8 cellular contexts compared by ENCODE assay signal in genomic region chr18:11981383-11981632, GRCh38. TPM values are rescaled to one million over a fixed set of nuclear protein-coding genes. Genes with fewer than 3 reads are reported as not detected.
DNase-seq lines count a peak whose midpoint lies in the region; ATAC-seq, FAIRE-seq and TF ChIP-seq lines count a peak whose summit lies in the region.

Gene IMPA2 (plus strand): TSS chr18:11981507. CDS start chr18:11981670, 163 bp downstream.

- TF ChIP-seq CTCF in kidney (IDR thresholded peaks at IDR 0.05; ENCODE audit: borderline replicate concordance, extremely low read depth, insufficient read depth), result no peak
- TF ChIP-seq CTCF in suprapubic skin (IDR thresholded peaks at IDR 0.05), result no peak

- WGBS in suprapubic skin, result no CpG with 5 or more reads among the region's 30 CpGs

- TF ChIP-seq EP300 in suprapubic skin (IDR thresholded peaks at IDR 0.05), result no peak

- DNase-seq in activated naive CD8-positive, alpha-beta T cell treated with anti-CD3 and anti-CD28 coated beads, Interleukin-2, amount 50 U/mL, for 24 hours, result no peak
- no peak for DNase-seq in kidney
- DNase-seq in suprapubic skin (ENCODE audit: low spot score in 2 of 2), result no peak
- DNase-seq in NCI-H526 (lab: John Stamatoyannopoulos, UW), result no peak
- DNase-seq in NCI-H2227 (lab: John Stamatoyannopoulos, UW; ENCODE audit: unreplicated experiment), result no peak
- DNase-seq in COLO829 (ENCODE audit: low spot score), result no peak

- H3K9ac ChIP-seq in kidney (ENCODE audit: low read length in 2 of 2), result peak within 1 kb of the TSS; percentile 75 to 95

- no peak for FAIRE-seq in kidney (lab: Jason Lieb, UNC)

- H3K36me3 ChIP-seq in kidney (ENCODE audit: control insufficient read depth in 1 of 2, insufficient read depth in 2 of 2, low read length in 2 of 2) (no peaks in the 10 kb centered on the region), suprapubic skin (no peaks in the 10 kb centered on the region)

- H3K4me3 ChIP-seq in kidney (ENCODE audit: low read length in 2 of 2) (peak within 1 kb of the TSS; percentile 75 to 94), suprapubic skin (peak within 1 kb of the TSS; percentile 82)

- intact Hi-C loops in kidney (cut with DNase I), result no loop called here

- H3K27ac Mint-ChIP-seq in activated naive CD8-positive, alpha-beta T cell treated with anti-CD3 and anti-CD28 coated beads, Interleukin-2, amount 50 U/mL, for 24 hours, result peak within 1 kb of the TSS; percentile 83

- no peaks in the 10 kb centered on the region for H3K9me3 Mint-ChIP-seq in activated naive CD8-positive, alpha-beta T cell treated with anti-CD3 and anti-CD28 coated beads, Interleukin-2, amount 50 U/mL, for 24 hours

- H3K4me3 Mint-ChIP-seq in activated naive CD8-positive, alpha-beta T cell treated with anti-CD3 and anti-CD28 coated beads, Interleukin-2, amount 50 U/mL, for 24 hours, result peak within 1 kb of the TSS; percentile 88

- peaks cover 3% of the 10 kb centered on the region for H3K27me3 Mint-ChIP-seq in activated naive CD8-positive, alpha-beta T cell treated with anti-CD3 and anti-CD28 coated beads, Interleukin-2, amount 50 U/mL, for 24 hours

- H3K4me1 ChIP-seq in kidney (ENCODE audit: control insufficient read depth in 1 of 2, insufficient read depth in 1 of 2, low read depth in 1 of 2, low read length in 2 of 2) (peaks cover 9 to 16% of the 10 kb centered on the region in 2 donors), suprapubic skin (peaks cover 45% of the 10 kb centered on the region)

- peak within 1 kb of the TSS; percentile 98 to 99 for H3K27ac ChIP-seq in kidney (ENCODE audit: low read depth in 2 of 2, low read length in 2 of 2)
- H3K27ac ChIP-seq in suprapubic skin, result peak within 1 kb of the TSS; percentile 97

- TF ChIP-seq POLR2A in suprapubic skin (IDR thresholded peaks at IDR 0.05), result peak in 1 of 2 donors; percentile 52

- H3K36me3 Mint-ChIP-seq in activated naive CD8-positive, alpha-beta T cell treated with anti-CD3 and anti-CD28 coated beads, Interleukin-2, amount 50 U/mL, for 24 hours (ENCODE audit: low read depth), result no peaks in the 10 kb centered on the region

- peak; percentile 12 for ATAC-seq in GM18520 (IDR thresholded peaks at IDR 0.05; ENCODE audit: unreplicated experiment)
- peak; percentile 37 for ATAC-seq in HG03064 (IDR thresholded peaks at IDR 0.05; ENCODE audit: low read depth, unreplicated experiment)
- ATAC-seq in activated naive CD8-positive, alpha-beta T cell treated with anti-CD3 and anti-CD28 coated beads, Interleukin-2, amount 50 U/mL, for 24 hours, result no peak

- H3K9me3 ChIP-seq in kidney (ENCODE audit: control insufficient read depth in 1 of 2, low read length in 2 of 2) (no peaks in the 10 kb centered on the region), suprapubic skin (no peaks in the 10 kb centered on the region)

- H3K27me3 ChIP-seq in suprapubic skin, result no peaks in the 10 kb centered on the region

- peaks cover 22% of the 10 kb centered on the region for H3K4me1 Mint-ChIP-seq in activated naive CD8-positive, alpha-beta T cell treated with anti-CD3 and anti-CD28 coated beads, Interleukin-2, amount 50 U/mL, for 24 hours

RNA-seq across cellular contexts. Expression of gene IMPA2, which starts in this region (rescaled TPM):
- total RNA-seq in kidney (157 TPM), suprapubic skin (100 to 1,000 TPM; 234 to 396 (median 363) TPM)
- polyA plus RNA-seq in kidney (ENCODE audit: insufficient read depth, low read depth, low replicate concordance), result 348 TPM
